ENCODE assay signal across 1 cellular context in genomic region chr2:44398243-44398897, GRCh38.
TF ChIP-seq lines count a peak whose summit lies in the region.

No MANE protein-coding gene starts in this region.

TF ChIP-seq in IMR-90, 13 proteins besides CTCF, POLR2A, EP300 and RAD21 (continued from another document):
- TF ChIP-seq MAFK (IDR thresholded peaks at IDR 0.05; ENCODE audit: low read depth, low read length): peak; percentile 61
- TF ChIP-seq FOS (IDR thresholded peaks at IDR 0.05; ENCODE audit: low read depth, low read length): no peak
- TF ChIP-seq NFE2L2 (IDR thresholded peaks at IDR 0.05; ENCODE audit: low read depth, low read length): no peak
- no peak for TF ChIP-seq CHD1 (IDR thresholded peaks at IDR 0.05; ENCODE audit: low read depth, low read length)
- no peak for TF ChIP-seq USF2 (IDR thresholded peaks at IDR 0.05; ENCODE audit: low read depth, low read length)
